ENCODE assay signal across 13 cellular contexts in the genomic region with DNA sequence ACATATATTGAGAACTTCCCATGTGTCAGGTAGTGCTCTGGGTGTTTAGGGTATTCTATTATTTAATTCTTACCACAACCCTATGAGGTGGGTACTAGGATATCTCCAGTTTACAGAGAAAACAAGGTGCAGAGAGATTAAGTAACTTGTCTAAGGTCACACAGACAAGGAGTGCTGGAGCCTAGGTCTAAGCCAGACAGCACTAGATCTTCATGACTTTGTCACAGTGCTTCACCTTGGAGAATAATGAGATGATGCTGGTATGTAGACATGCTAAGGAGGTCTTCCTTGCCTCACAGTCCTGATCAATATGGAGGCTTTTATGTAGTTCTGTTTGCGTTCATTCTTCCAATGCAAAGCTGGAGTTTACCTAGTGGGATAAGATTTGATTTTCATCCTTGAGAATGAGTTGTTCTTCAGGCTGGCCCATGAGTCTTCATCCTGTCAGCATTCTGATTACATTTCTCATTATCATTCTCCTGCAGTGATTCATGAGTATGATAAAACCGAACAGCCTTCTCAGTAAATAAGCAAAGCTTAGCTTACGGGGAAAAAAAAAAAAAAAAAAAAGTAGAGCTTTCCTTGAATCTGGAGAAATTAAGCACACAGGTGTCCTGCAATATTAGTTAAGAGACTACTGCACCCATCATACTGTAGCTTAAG.
A peak's percentile ranks its signal among the peaks of the same experiment; 100 is the strongest.
DNase-seq lines count a peak whose midpoint lies in the region; ATAC-seq and TF ChIP-seq lines count a peak whose summit lies in the region.
"Had no signal": no experiment of that assay in that cellular context is flagged by ENCODE, and none has a peak within 500 bp of the region (broad histone marks: within the 10 kb centered on the region; RNA-seq: fewer than 3 reads in every experiment).

No MANE protein-coding gene starts in this region.

- H3K4me1 ChIP-seq in breast epithelium (no peaks in the 10 kb centered on the region), HAP-1 (peaks cover 9% of the 10 kb centered on the region)

- H3K9me3 ChIP-seq in breast epithelium, result no peaks in the 10 kb centered on the region
- H3K9me3 ChIP-seq in HAP-1, result no peaks in the 10 kb centered on the region
- H3K9me3 ChIP-seq: tibial nerve had no signal

- H3K4me1 Mint-ChIP-seq in MCF 10A (ENCODE audit: insufficient read depth, unreplicated experiment), result peaks cover 52% of the 10 kb centered on the region
- H3K4me1 Mint-ChIP-seq in natural killer cell treated with Interleukin-12 subunit alpha and Interleukin-12 subunit beta and Interleukin-15 and Interleukin-18, amount 100 ng/mL, for 72 hours (ENCODE audit: low read depth in 2 of 2), result peaks cover 0 to 8% of the 10 kb centered on the region in 2 donors

- H3K27me3 ChIP-seq in breast epithelium (no peaks in the 10 kb centered on the region), HAP-1 (ENCODE audit: low read depth) (peaks cover 9% of the 10 kb centered on the region)
- H3K27me3 ChIP-seq: tibial nerve had no signal

- no peak overlapping the region for H3K4me3 Mint-ChIP-seq in MCF 10A (ENCODE audit: unreplicated experiment)
- H3K4me3 Mint-ChIP-seq in natural killer cell treated with Interleukin-12 subunit alpha and Interleukin-12 subunit beta and Interleukin-15 and Interleukin-18, amount 100 ng/mL, for 72 hours, result no peak overlapping the region
- H3K4me3 Mint-ChIP-seq: activated naive CD4-positive, alpha-beta T cell treated with anti-CD3 and anti-CD28 coated beads for 36 hours had no signal

- intact Hi-C loops in MCF 10A (cut with micrococcal nuclease) (no loop called here), breast epithelium (cut with DNase I; ENCODE audit: low total_unique reads) (no loop called here)

- peaks cover 9% of the 10 kb centered on the region for H3K36me3 Mint-ChIP-seq in MCF 10A (ENCODE audit: insufficient read depth, unreplicated experiment)
- H3K36me3 Mint-ChIP-seq in natural killer cell treated with Interleukin-12 subunit alpha and Interleukin-12 subunit beta and Interleukin-15 and Interleukin-18, amount 100 ng/mL, for 72 hours, result no peaks in the 10 kb centered on the region

- H3K4me3 ChIP-seq in breast epithelium, result no peak overlapping the region
- no peak overlapping the region for H3K4me3 ChIP-seq in astrocyte of the spinal cord (ENCODE audit: low read depth, low read length)
- H3K4me3 ChIP-seq in HAP-1, result no peak overlapping the region
- H3K4me3 ChIP-seq: coronary artery, tibial nerve had no signal

- DNase-seq in MCF 10A (ENCODE audit: unreplicated experiment) (peak; percentile 46), breast epithelium (ENCODE audit: low spot score in 2 of 2) (no peak), astrocyte of the spinal cord (ENCODE audit: low read depth, low spot score) (peak; percentile 77), hepatic stellate cell (ENCODE audit: low spot score) (peak; percentile 42), HAP-1 (ENCODE audit: low spot score in 2 of 2) (no peak), NCI-H526 (lab: John Stamatoyannopoulos, UW) (no peak)
- no peak for DNase-seq in natural killer cell treated with Interleukin-12 subunit alpha and Interleukin-12 subunit beta and Interleukin-15 and Interleukin-18, amount 100 ng/mL, for 72 hours (ENCODE audit: low spot score)
- DNase-seq: activated naive CD4-positive, alpha-beta T cell treated with anti-CD3 and anti-CD28 coated beads for 36 hours; NCI-H510A had no signal

- ATAC-seq in natural killer cell treated with Interleukin-12 subunit alpha and Interleukin-12 subunit beta and Interleukin-15 and Interleukin-18, amount 100 ng/mL, for 72 hours, result no peak
- ATAC-seq in HG02759 (IDR thresholded peaks at IDR 0.05; ENCODE audit: unreplicated experiment), result no peak

- no peak overlapping the region for H3K27ac ChIP-seq in breast epithelium
- H3K27ac ChIP-seq: 22Rv1, coronary artery, tibial nerve had no signal

- H3K36me3 ChIP-seq in breast epithelium (no peaks in the 10 kb centered on the region), HAP-1 (replicated peaks) (no peaks in the 10 kb centered on the region)
- H3K36me3 ChIP-seq: tibial nerve had no signal

- CTCF ChIA-PET in MCF 10A (lab: Yijun Ruan, JAX), result interaction anchor here (0.6 to 1.5 kb wide), 9 partner anchors 13 to 287 kb away, joined by 3 to 11 read pairs (median 4); no protein-coding TSS in a partner anchor

- H3K27ac Mint-ChIP-seq in MCF 10A (ENCODE audit: low read depth, unreplicated experiment), result peak overlapping the region; percentile 59
- no peak overlapping the region for H3K27ac Mint-ChIP-seq in natural killer cell treated with Interleukin-12 subunit alpha and Interleukin-12 subunit beta and Interleukin-15 and Interleukin-18, amount 100 ng/mL, for 72 hours
- H3K27ac Mint-ChIP-seq: activated naive CD4-positive, alpha-beta T cell treated with anti-CD3 and anti-CD28 coated beads for 36 hours had no signal

- H3K27me3 Mint-ChIP-seq in MCF 10A (ENCODE audit: insufficient read depth, unreplicated experiment), result no peaks in the 10 kb centered on the region
- peaks cover 13 to 22% of the 10 kb centered on the region in 2 donors for H3K27me3 Mint-ChIP-seq in natural killer cell treated with Interleukin-12 subunit alpha and Interleukin-12 subunit beta and Interleukin-15 and Interleukin-18, amount 100 ng/mL, for 72 hours

- BruUV-seq in MCF 10A (replicated peaks; lab: Mats Ljungman, UMichigan), result no TSS peak

- POLR2A ChIA-PET in MCF 10A (lab: Yijun Ruan, JAX), result interaction anchor here (1.4 to 2.0 kb wide), 4 partner anchors 10 to 19 kb away, joined by 5 to 9 read pairs (median 6); no protein-coding TSS in a partner anchor

- no peak for TF ChIP-seq POLR2A in breast epithelium (IDR thresholded peaks at IDR 0.05)

- in situ Hi-C loops in astrocyte of the spinal cord (cut with HindIII; ENCODE audit: low sequenced_read_pairs) (no loop called here), HAP-1 (cut with MboI; ENCODE audit: low sequenced_read_pairs) (no loop called here)

- TF ChIP-seq CTCF in MCF 10A (IDR thresholded peaks at IDR 0.05; ENCODE audit: unreplicated experiment) (no peak), breast epithelium (IDR thresholded peaks at IDR 0.05) (no peak), astrocyte of the spinal cord (IDR thresholded peaks at IDR 0.05; ENCODE audit: low read depth, low read length) (no peak)

- H3K9me3 Mint-ChIP-seq in MCF 10A (ENCODE audit: unreplicated experiment), result no peaks in the 10 kb centered on the region
- H3K9me3 Mint-ChIP-seq in natural killer cell treated with Interleukin-12 subunit alpha and Interleukin-12 subunit beta and Interleukin-15 and Interleukin-18, amount 100 ng/mL, for 72 hours, result no peaks in the 10 kb centered on the region
- H3K9me3 Mint-ChIP-seq: activated naive CD4-positive, alpha-beta T cell treated with anti-CD3 and anti-CD28 coated beads for 36 hours had no signal

Comparison
In these comparisons a context has a peak if more than half of its experiments do, and no peak if none do; other contexts are left out.
1. DNase-seq: peak in MCF 10A (single experiment), astrocyte of the spinal cord (single experiment) and hepatic stellate cell (single experiment); none in breast epithelium (0 of 2), HAP-1 (0 of 2), natural killer cell treated with Interleukin-12 subunit alpha and Interleukin-12 subunit beta and Interleukin-15 and Interleukin-18, amount 100 ng/mL, for 72 hours (single experiment) and NCI-H526 (0 of 2).